Comparison of ENCODE assay signal across 1 cellular context in the genomic region with DNA sequence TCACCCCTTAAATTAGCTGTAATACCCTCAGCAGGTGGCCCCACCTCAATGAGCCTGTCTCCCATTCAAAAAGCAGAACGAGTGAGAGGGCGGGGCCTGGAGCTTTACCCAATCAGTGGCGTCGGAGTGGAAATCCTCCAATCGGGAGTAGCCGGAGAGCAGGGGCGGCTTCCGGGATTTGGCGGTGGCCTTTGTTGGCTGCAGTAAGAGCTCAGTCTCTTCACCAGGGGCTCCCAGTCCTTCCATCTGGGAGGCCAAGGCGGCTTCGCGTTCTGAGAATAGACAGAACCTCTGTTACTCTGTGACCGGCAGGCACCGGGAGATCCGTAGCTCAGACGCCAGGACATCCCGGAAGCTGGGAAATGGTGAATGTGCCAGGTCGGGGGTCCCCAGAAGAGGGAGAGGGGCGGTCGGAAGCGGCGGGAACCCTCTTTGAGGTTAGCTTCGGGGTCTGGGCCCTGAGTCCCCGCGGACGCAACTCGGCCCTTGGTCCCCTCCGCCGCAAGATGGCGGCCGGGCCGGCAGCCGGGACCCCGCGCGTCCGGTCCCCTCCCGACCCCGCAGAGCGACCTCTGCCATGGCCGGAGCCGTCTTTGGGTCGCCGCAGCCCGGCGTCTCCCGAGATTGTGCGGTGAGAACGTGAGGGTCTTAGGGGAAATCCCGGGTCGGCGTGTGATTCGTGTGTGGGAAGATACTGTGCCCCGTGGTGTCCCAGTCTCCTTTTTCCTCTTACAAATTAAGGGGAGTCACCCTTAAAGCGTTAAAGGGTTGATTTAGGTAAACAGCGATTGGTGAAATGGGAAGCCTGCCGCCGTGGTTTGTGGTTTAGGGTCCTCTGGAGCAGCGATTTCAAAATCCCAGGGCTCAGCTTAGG.
TF ChIP-seq lines count a peak whose summit lies in the region.

No MANE protein-coding gene starts in this region.

TF ChIP-seq in HepG2, 621 proteins besides CTCF, POLR2A, EP300 and RAD21 (continued from another document and continues in another):
- TF ChIP-seq, protein P1, sequence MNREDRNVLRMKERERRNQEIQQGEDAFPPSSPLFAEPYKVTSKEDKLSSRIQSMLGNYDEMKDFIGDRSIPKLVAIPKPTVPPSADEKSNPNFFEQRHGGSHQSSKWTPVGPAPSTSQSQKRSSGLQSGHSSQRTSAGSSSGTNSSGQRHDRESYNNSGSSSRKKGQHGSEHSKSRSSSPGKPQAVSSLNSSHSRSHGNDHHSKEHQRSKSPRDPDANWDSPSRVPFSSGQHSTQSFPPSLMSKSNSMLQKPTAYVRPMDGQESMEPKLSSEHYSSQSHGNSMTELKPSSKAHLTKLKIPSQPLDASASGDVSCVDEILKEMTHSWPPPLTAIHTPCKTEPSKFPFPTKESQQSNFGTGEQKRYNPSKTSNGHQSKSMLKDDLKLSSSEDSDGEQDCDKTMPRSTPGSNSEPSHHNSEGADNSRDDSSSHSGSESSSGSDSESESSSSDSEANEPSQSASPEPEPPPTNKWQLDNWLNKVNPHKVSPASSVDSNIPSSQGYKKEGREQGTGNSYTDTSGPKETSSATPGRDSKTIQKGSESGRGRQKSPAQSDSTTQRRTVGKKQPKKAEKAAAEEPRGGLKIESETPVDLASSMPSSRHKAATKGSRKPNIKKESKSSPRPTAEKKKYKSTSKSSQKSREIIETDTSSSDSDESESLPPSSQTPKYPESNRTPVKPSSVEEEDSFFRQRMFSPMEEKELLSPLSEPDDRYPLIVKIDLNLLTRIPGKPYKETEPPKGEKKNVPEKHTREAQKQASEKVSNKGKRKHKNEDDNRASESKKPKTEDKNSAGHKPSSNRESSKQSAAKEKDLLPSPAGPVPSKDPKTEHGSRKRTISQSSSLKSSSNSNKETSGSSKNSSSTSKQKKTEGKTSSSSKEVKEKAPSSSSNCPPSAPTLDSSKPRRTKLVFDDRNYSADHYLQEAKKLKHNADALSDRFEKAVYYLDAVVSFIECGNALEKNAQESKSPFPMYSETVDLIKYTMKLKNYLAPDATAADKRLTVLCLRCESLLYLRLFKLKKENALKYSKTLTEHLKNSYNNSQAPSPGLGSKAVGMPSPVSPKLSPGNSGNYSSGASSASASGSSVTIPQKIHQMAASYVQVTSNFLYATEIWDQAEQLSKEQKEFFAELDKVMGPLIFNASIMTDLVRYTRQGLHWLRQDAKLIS (CRISPR knock-in tag; IDR thresholded peaks at IDR 0.05): peak; percentile 81
- 0 out of 2 replicates have a peak, but pooled peaks have one; percentile 4 for TF ChIP-seq NR2F6 (IDR thresholded peaks at IDR 0.05)
- peak; percentile 17; the same call in 1 of the 2 replicates for TF ChIP-seq NR2F6 (CRISPR knock-in tag; IDR thresholded peaks at IDR 0.05)
- TF ChIP-seq TEF (CRISPR knock-in tag; IDR thresholded peaks at IDR 0.05): 0 out of 2 replicates have a peak, but pooled peaks have one; percentile 71
- TF ChIP-seq ZFYVE20 (CRISPR knock-in tag; IDR thresholded peaks at IDR 0.05; ENCODE audit: borderline replicate concordance, low read depth): no peak
- TF ChIP-seq ZNF841 (CRISPR knock-in tag; IDR thresholded peaks at IDR 0.05; ENCODE audit: borderline replicate concordance): no peak; the same call in 1 of the 2 replicates
- no peak for TF ChIP-seq NFIB (CRISPR knock-in tag; IDR thresholded peaks at IDR 0.05; ENCODE audit: borderline replicate concordance)
- TF ChIP-seq TSC22D2 (CRISPR knock-in tag; IDR thresholded peaks at IDR 0.05; ENCODE audit: borderline replicate concordance): no peak; the same call in 1 of the 2 replicates
- peak; percentile 87; the same call in 1 of the 2 replicates for TF ChIP-seq AHR (CRISPR knock-in tag; IDR thresholded peaks at IDR 0.05)
- TF ChIP-seq KLF15 (CRISPR knock-in tag; IDR thresholded peaks at IDR 0.05; ENCODE audit: borderline replicate concordance): peak; percentile 86; the same call in 1 of the 2 replicates
- peak; percentile 92; the same call in 1 of the 2 replicates for TF ChIP-seq NFAT5 (CRISPR knock-in tag; IDR thresholded peaks at IDR 0.05)
- TF ChIP-seq XBP1 (CRISPR knock-in tag; IDR thresholded peaks at IDR 0.05): peak; percentile 87; the same call in 1 of the 2 replicates
- 0 out of 2 replicates have a peak, but pooled peaks have one; percentile 82 for TF ChIP-seq ARHGAP35 (CRISPR knock-in tag; IDR thresholded peaks at IDR 0.05; ENCODE audit: borderline replicate concordance)
- 0 out of 2 replicates have a peak, but pooled peaks have one; percentile 60 for TF ChIP-seq ZBTB39 (CRISPR knock-in tag; IDR thresholded peaks at IDR 0.05)
- TF ChIP-seq DNMT1 (CRISPR knock-in tag; IDR thresholded peaks at IDR 0.05): peak; percentile 94
- TF ChIP-seq ZFP91 (CRISPR knock-in tag; IDR thresholded peaks at IDR 0.05; ENCODE audit: borderline replicate concordance): peak; percentile 95
- peak; percentile 72; the same call in 1 of the 2 replicates for TF ChIP-seq SIX1 (CRISPR knock-in tag; IDR thresholded peaks at IDR 0.05; ENCODE audit: borderline replicate concordance)
- TF ChIP-seq ZNF850 (CRISPR knock-in tag; conservative IDR thresholded peaks at IDR 0.05): no peak
- TF ChIP-seq KLF6 (CRISPR knock-in tag; IDR thresholded peaks at IDR 0.05): peak; percentile 91
- no peak for TF ChIP-seq CEBPZ (IDR thresholded peaks at IDR 0.05; ENCODE audit: low read length)
- TF ChIP-seq, protein P2, sequence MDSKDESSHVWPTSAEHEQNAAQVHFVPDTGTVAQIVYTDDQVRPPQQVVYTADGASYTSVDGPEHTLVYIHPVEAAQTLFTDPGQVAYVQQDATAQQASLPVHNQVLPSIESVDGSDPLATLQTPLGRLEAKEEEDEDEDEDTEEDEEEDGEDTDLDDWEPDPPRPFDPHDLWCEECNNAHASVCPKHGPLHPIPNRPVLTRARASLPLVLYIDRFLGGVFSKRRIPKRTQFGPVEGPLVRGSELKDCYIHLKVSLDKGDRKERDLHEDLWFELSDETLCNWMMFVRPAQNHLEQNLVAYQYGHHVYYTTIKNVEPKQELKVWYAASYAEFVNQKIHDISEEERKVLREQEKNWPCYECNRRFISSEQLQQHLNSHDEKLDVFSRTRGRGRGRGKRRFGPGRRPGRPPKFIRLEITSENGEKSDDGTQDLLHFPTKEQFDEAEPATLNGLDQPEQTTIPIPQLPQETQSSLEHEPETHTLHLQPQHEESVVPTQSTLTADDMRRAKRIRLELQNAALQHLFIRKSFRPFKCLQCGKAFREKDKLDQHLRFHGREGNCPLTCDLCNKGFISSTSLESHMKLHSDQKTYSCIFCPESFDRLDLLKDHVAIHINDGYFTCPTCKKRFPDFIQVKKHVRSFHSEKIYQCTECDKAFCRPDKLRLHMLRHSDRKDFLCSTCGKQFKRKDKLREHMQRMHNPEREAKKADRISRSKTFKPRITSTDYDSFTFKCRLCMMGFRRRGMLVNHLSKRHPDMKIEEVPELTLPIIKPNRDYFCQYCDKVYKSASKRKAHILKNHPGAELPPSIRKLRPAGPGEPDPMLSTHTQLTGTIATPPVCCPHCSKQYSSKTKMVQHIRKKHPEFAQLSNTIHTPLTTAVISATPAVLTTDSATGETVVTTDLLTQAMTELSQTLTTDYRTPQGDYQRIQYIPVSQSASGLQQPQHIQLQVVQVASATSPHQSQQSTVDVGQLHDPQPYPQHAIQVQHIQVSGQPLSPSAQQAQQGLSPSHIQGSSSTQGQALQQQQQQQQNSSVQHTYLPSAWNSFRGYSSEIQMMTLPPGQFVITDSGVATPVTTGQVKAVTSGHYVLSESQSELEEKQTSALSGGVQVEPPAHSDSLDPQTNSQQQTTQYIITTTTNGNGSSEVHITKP (CRISPR knock-in tag; IDR thresholded peaks at IDR 0.05; ENCODE audit: low read depth): no peak; the same call in 1 of the 2 replicates
- no peak for TF ChIP-seq ZNF484 (CRISPR knock-in tag; IDR thresholded peaks at IDR 0.05; ENCODE audit: borderline replicate concordance, low read depth)
